9 cellular contexts compared by ENCODE assay signal in the genomic region with DNA sequence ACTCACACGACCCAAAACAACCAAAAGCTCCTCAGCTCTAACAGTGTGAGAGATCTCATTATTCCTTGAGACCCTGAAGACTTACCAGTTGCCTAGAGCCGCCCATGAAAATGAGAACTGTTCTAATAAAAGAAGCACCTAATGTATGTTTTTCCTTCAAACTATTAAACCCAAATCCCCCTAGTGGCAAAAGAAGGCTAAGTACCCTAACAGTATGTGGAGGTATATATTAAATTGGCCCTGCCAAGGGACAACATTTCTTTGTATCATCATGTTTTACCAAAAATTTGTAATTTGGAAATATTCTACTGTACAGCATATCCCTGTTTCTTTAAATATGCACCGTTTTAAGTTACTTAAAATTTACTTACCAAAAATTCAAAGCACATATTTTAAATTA. TPM values are rescaled to one million over a fixed set of nuclear protein-coding genes. Genes with fewer than 3 reads are reported as not detected.
DNase-seq lines count a peak whose midpoint lies in the region; ATAC-seq and TF ChIP-seq lines count a peak whose summit lies in the region.
"Had no signal": no experiment of that assay in that cellular context is flagged by ENCODE, and none has a peak within 500 bp of the region (broad histone marks: within the 10 kb centered on the region; RNA-seq: fewer than 3 reads in every experiment).

No MANE protein-coding gene starts in this region.

- H3K4me3 Mint-ChIP-seq in CD14-positive monocyte = no peak overlapping the region
- H3K4me3 Mint-ChIP-seq in T-cell = no peak overlapping the region

- DNase-seq in CD14-positive monocyte (ENCODE audit: low spot score) (no peak), NCI-H69 (lab: John Stamatoyannopoulos, UW) (peak; percentile 78), fibroblast of pulmonary artery (ENCODE audit: low read depth) (peak; percentile 25), cerebellar nuclear complex (lab: John Stamatoyannopoulos, UW) (no peak), inferior parietal cortex (ENCODE audit: extremely low spot score) (no peak), Right ventricle myocardium inferior (ENCODE audit: missing footprints) (no peak), T-cell (no peak)
- DNase-seq: head of caudate nucleus had no signal

- no peak overlapping the region for H3K27ac Mint-ChIP-seq in CD14-positive monocyte
- H3K27ac Mint-ChIP-seq in T-cell = no peak overlapping the region

- ATAC-seq in GM19351 (IDR thresholded peaks at IDR 0.05; ENCODE audit: unreplicated experiment) (peak; percentile 74), Right ventricle myocardium inferior (no peak), T-cell (replicated peaks in 1 of 4) (no peak)

- H3K9me3 Mint-ChIP-seq in CD14-positive monocyte (no peaks in the 10 kb centered on the region), T-cell (no peaks in the 10 kb centered on the region)

- intact Hi-C loops in CD14-positive monocyte (cut with micrococcal nuclease) = no loop called here
- intact Hi-C loops in Right ventricle myocardium inferior (cut with DNase I) = no loop called here

- H3K36me3 Mint-ChIP-seq in CD14-positive monocyte (no peaks in the 10 kb centered on the region), T-cell (no peaks in the 10 kb centered on the region)

- POLR2A ChIA-PET in T-cell (lab: Charles Lee) = no interaction called here

- TF ChIP-seq CTCF in CD14-positive monocyte (IDR thresholded peaks at IDR 0.05) (peak; percentile 43), fibroblast of pulmonary artery (IDR thresholded peaks at IDR 0.05; ENCODE audit: low read length, missing control alignments) (peak; percentile 52)

- H3K4me1 Mint-ChIP-seq in CD14-positive monocyte (no peaks in the 10 kb centered on the region), T-cell (no peaks in the 10 kb centered on the region)

- H3K4me3 ChIP-seq in fibroblast of pulmonary artery (replicated peaks; ENCODE audit: low read depth, low read length) = no peak overlapping the region

- H3K27me3 Mint-ChIP-seq in CD14-positive monocyte (ENCODE audit: low read depth in 3 of 3) (peaks cover 18 to 32% (median 30%) of the 10 kb centered on the region in 3 donors), T-cell (peaks cover 8 to 30% of the 10 kb centered on the region in 2 donors)

- CTCF ChIA-PET in T-cell (lab: Charles Lee) = interaction anchor here (0.6 to 1.0 kb wide), 2 partner anchors 15 to 152 kb away, joined by 3 to 4 read pairs; no protein-coding TSS in a partner anchor

RNA-seq across cellular contexts. Expression of a gene that starts 38.0 kb away (rescaled TPM):
- not detected for polyA plus RNA-seq in CD14-positive monocyte
- total RNA-seq in Right ventricle myocardium inferior = 0.35 TPM
- not detected for total RNA-seq in T-cell

Comparison
In these comparisons a context has a peak if more than half of its experiments do, and no peak if none do; other contexts are left out.
1. DNase-seq: peak in NCI-H69 (single experiment) and fibroblast of pulmonary artery (single experiment); none in CD14-positive monocyte (single experiment), cerebellar nuclear complex (0 of 2), inferior parietal cortex (single experiment), Right ventricle myocardium inferior (single experiment) and T-cell (0 of 34).